18 cellular contexts compared by ENCODE assay signal in genomic region chr4:9980898-9981297, GRCh38. TPM values are rescaled to one million over a fixed set of nuclear protein-coding genes. Genes with fewer than 3 reads are reported as not detected.
A peak's percentile ranks its signal among the peaks of the same experiment; 100 is the strongest.
DNase-seq lines count a peak whose midpoint lies in the region; FAIRE-seq and TF ChIP-seq lines count a peak whose summit lies in the region.
"Had no signal": no experiment of that assay in that cellular context is flagged by ENCODE, and none has a peak within 500 bp of the region (broad histone marks: within the 10 kb centered on the region; RNA-seq: fewer than 3 reads in every experiment).

No MANE protein-coding gene starts in this region.

- H3K27ac ChIP-seq in H1 (ENCODE audit: low read depth, low read length) = no peak overlapping the region
- H3K27ac ChIP-seq: BLaER1 treated with 17β-estradiol and CSF1 and Interleukin-3, amounts not matched to agents 10 nM and 100 nM had no signal

- H3K27me3 ChIP-seq in H1 (replicated peaks in 1 of 4; ENCODE audit: control insufficient read depth in 3 of 4, extremely low read depth in 1 of 4, insufficient read depth in 3 of 4, low read length in 3 of 4) = peaks cover 3 to 10% (median 7%) of the 10 kb centered on the region in 4 experiments; a peak in 5 of 7 replicates
- H3K27me3 ChIP-seq: BLaER1 treated with 17β-estradiol and CSF1 and Interleukin-3, amounts not matched to agents 10 nM and 100 nM had no signal

- no peak overlapping the region for H4K8ac ChIP-seq in H1 (ENCODE audit: extremely low read depth, insufficient read depth, low read length)

- no peak for TF ChIP-seq RAD21 in H1 (IDR thresholded peaks at IDR 0.05 in 1 of 2, conservative IDR thresholded peaks at IDR 0.05 in 1 of 2; ENCODE audit: low read depth in 2 of 2, low read length in 2 of 2)

- CTCF ChIA-PET in H1 (lab: Charles Lee; ENCODE audit: partially characterized antibody) = interaction anchor here (1.4 to 3.1 kb wide), 3 partner anchors 10 to 34 kb away, joined by 3 to 20 read pairs (median 5); no protein-coding TSS in a partner anchor

- H4K91ac ChIP-seq in H1 (replicated peaks; ENCODE audit: insufficient read length, low read length) = no peak overlapping the region

- peaks cover 2 to 4% of the 10 kb centered on the region in 2 experiments for H4K20me1 ChIP-seq in H1 (replicated peaks in 1 of 2; ENCODE audit: control insufficient read depth in 1 of 2, insufficient read depth in 2 of 2, low read length in 2 of 2)

- H3K79me1 ChIP-seq in H1 (ENCODE audit: low read depth, low read length) = no peaks in the 10 kb centered on the region

- no peak overlapping the region for H3K23ac ChIP-seq in H1 (ENCODE audit: insufficient read length)

- TF ChIP-seq CTCF in H1 (IDR thresholded peaks at IDR 0.05; ENCODE audit: control extremely low read depth in 1 of 3, insufficient read depth in 1 of 3, low read depth in 1 of 3, low read length in 3 of 3) = no peak

- WGBS in H1 (ENCODE audit: extremely low coverage in 1 of 2, insufficient coverage in 1 of 2, insufficient read length in 1 of 2, insufficient replicate concordance in 2 of 2, low coverage in 1 of 2, low lambda C conversion rate in 2 of 2, missing lambda C conversion rate in 1 of 2), 2 experiments = 99% methylated on average over 5 of the region's 5 CpGs; no CpG with 5 or more reads in 1 of the 2 experiments

- H4K5ac ChIP-seq in H1 (ENCODE audit: insufficient read length, low read depth, low read length) = no peak overlapping the region

- no peaks in the 10 kb centered on the region for H3K79me2 ChIP-seq in H1 (ENCODE audit: control insufficient read depth in 1 of 2, insufficient read depth in 2 of 2, low read length in 2 of 2)

- H2BK20ac ChIP-seq in H1 (ENCODE audit: low read length) = no peak overlapping the region

- DNase-seq in GM12891 (ENCODE audit: insufficient read length, low spot score) = no peak
- DNase-seq in HTR-8/SVneo (ENCODE audit: insufficient read length, low spot score) = no peak
- DNase-seq in H1 (ENCODE audit: low read depth in 1 of 2, low spot score in 2 of 2) = no peak
- DNase-seq in COLO668 (lab: John Stamatoyannopoulos, UW; ENCODE audit: unreplicated experiment) = no peak
- DNase-seq in NCI-H226 = no peak
- no peak for DNase-seq in activated CD8-positive, alpha-beta memory T cell treated with anti-CD3 and anti-CD28 coated beads for 24 hours
- DNase-seq: Caco-2; CD4-positive, CD25-positive, alpha-beta regulatory T cell; CD8-positive, alpha-beta memory T cell; HCEC 1CT; HFFc6; Kasumi-1; KG1 had no signal

- no peak overlapping the region for H2AFZ ChIP-seq in H1 (ENCODE audit: low read length)

- H2BK15ac ChIP-seq in H1 (ENCODE audit: low read length) = no peak overlapping the region

- POLR2A ChIA-PET in H1 (lab: Charles Lee; ENCODE audit: partially characterized antibody) = no interaction called here

- H3K18ac ChIP-seq in H1 (ENCODE audit: extremely low read depth, low read length) = no peak overlapping the region

- H3K4me1 ChIP-seq in H1 (replicated peaks in 1 of 4; ENCODE audit: control insufficient read depth in 3 of 4, insufficient read depth in 4 of 4, low read length in 3 of 4) = peaks cover 3 to 13% (median 10%) of the 10 kb centered on the region in 4 experiments
- H3K4me1 ChIP-seq: BLaER1 treated with 17β-estradiol and CSF1 and Interleukin-3, amounts not matched to agents 10 nM and 100 nM; Caco-2 had no signal

- H3K4me3 ChIP-seq in H1 (ENCODE audit: extremely low read depth in 1 of 4, insufficient read depth in 2 of 4, low read depth in 3 of 4, low read length in 4 of 4) = no peak overlapping the region
- H3K4me3 ChIP-seq: BLaER1 treated with 17β-estradiol and CSF1 and Interleukin-3, amounts not matched to agents 10 nM and 100 nM had no signal

- H3K14ac ChIP-seq in H1 (ENCODE audit: insufficient read length) = no peak overlapping the region

- TF ChIP-seq POLR2A in GM12891 (IDR thresholded peaks at IDR 0.05; ENCODE audit: low read depth, low read length) (no peak), H1 (IDR thresholded peaks at IDR 0.05; ENCODE audit: control extremely low read depth in 1 of 2, low read depth in 2 of 2, low read length in 2 of 2) (no peak)

- H3K9me3 ChIP-seq in H1 (ENCODE audit: insufficient read depth in 2 of 2, low read depth in 1 of 2, low read length in 1 of 2) = no peaks in the 10 kb centered on the region; a peak in 1 of 4 replicates
- H3K9me3 ChIP-seq: Caco-2 had no signal

- H3K4me2 ChIP-seq in H1 (ENCODE audit: insufficient read depth in 1 of 2, low read depth in 2 of 2, low read length in 2 of 2) = no peak overlapping the region; a peak in 1 of 4 replicates
- H3K4me2 ChIP-seq: BLaER1 treated with 17β-estradiol and CSF1 and Interleukin-3, amounts not matched to agents 10 nM and 100 nM had no signal

- no peak overlapping the region for H3K4ac ChIP-seq in H1 (replicated peaks; ENCODE audit: insufficient read length, low read depth, low read length)

- no peak for TF ChIP-seq EP300 in H1 (IDR thresholded peaks at IDR 0.05; ENCODE audit: borderline replicate concordance in 1 of 2, low read depth in 2 of 2, low read length in 2 of 2)

- no peak overlapping the region for H2BK120ac ChIP-seq in H1 (replicated peaks; ENCODE audit: low read depth, low read length)

- peak overlapping the region; percentile 91 for H3K56ac ChIP-seq in H1 (replicated peaks; ENCODE audit: insufficient read length, low read depth, low read length)

- peaks cover 5% of the 10 kb centered on the region; the same call in 1 of the 2 replicates for H3K23me2 ChIP-seq in H1 (ENCODE audit: low read depth, low read length)

- FAIRE-seq in GM12891 (lab: Jason Lieb, UNC) (peak; percentile 63), HTR-8/SVneo (lab: Jason Lieb, UNC) (peak; percentile 80), H1 (lab: Jason Lieb, UNC) (no peak)
- FAIRE-seq: D721Med, G401.6 had no signal

- H2AK5ac ChIP-seq in H1 (ENCODE audit: low read depth, low read length) = peak overlapping the region; percentile 86; the same call in 1 of the 2 replicates

- peak overlapping the region; percentile 73; the same call in 1 of the 2 replicates for H2BK5ac ChIP-seq in H1 (ENCODE audit: low read depth, low read length)

- H2BK12ac ChIP-seq in H1 (ENCODE audit: low read depth, low read length) = peak overlapping the region; percentile 78; the same call in 1 of the 2 replicates

- H3K36me3 ChIP-seq in H1 (ENCODE audit: control insufficient read depth in 2 of 4, insufficient read depth in 4 of 4, low read length in 3 of 4) = no peaks in the 10 kb centered on the region

- no peak overlapping the region for H3K9ac ChIP-seq in H1 (replicated peaks in 1 of 4; ENCODE audit: extremely low read depth in 1 of 4, low read depth in 3 of 4, low read length in 3 of 4)
- H3K9ac ChIP-seq: BLaER1 treated with 17β-estradiol and CSF1 and Interleukin-3, amounts not matched to agents 10 nM and 100 nM had no signal

TF ChIP-seq in GM12891, 5 proteins besides CTCF, POLR2A, EP300 and RAD21:
- no peak for TF ChIP-seq SPI1 (IDR thresholded peaks at IDR 0.05; ENCODE audit: low read depth, low read length)
- no peak for TF ChIP-seq PAX5 (IDR thresholded peaks at IDR 0.05; ENCODE audit: insufficient read depth, low read length, severe bottlenecking)
- TF ChIP-seq POU2F2 (IDR thresholded peaks at IDR 0.05; ENCODE audit: low read depth, low read length) = no peak
- TF ChIP-seq TAF1 (IDR thresholded peaks at IDR 0.05; ENCODE audit: low read depth, low read length) = no peak
- no peak for TF ChIP-seq POLR2AphosphoS5 (IDR thresholded peaks at IDR 0.05; ENCODE audit: low read depth, low read length)

TF ChIP-seq in H1, 55 proteins besides CTCF, POLR2A, EP300 and RAD21:
- TF ChIP-seq BCL11A (IDR thresholded peaks at IDR 0.05; ENCODE audit: low read depth in 2 of 2, low read length in 2 of 2) (no peak), TAF1 (IDR thresholded peaks at IDR 0.05; ENCODE audit: low read depth, low read length) (no peak), EGR1 (IDR thresholded peaks at IDR 0.05; ENCODE audit: borderline replicate concordance, low read depth, low read length) (no peak)

RNA-seq across cellular contexts. Expression of gene SLC2A9, which starts 40.4 kb away (rescaled TPM):
- polyA plus RNA-seq in GM12891 (2012; ENCODE audit: low read depth, missing spikeins) = 0.56 TPM
- total RNA-seq in H1 (2021; fragmentation: NEBNext Ultra II Directional; extraction: Animal tissue kit (Norgen Biotek cat#: 25700)) = 0.20 and 0.44 TPM in 2 replicates
- 0.26 and 0.63 TPM in 2 replicates for polyA plus RNA-seq in H1 (2011; rRNA removed)
- 0.16 TPM for polyA plus RNA-seq in H1 (2011; cell fraction: cytosol; rRNA removed)
- 0.50 TPM for polyA plus RNA-seq in H1 (2011; cell fraction: nucleus; rRNA removed)
- polyA plus RNA-seq in H1 (2012, experiment 1 of 2) = 0.21 to 0.79 TPM (median 0.29 TPM) in 4 replicates
- not detected for polyA plus RNA-seq in H1 (2012, experiment 2 of 2)
- 0.43 TPM for polyA plus RNA-seq in H1 (2013, experiment 1 of 2)
- polyA plus RNA-seq in H1 (2013, experiment 2 of 2) = 0.33 TPM
- 0.32 and 0.38 TPM in 2 replicates for polyA minus RNA-seq in H1 (2011; rRNA and poly(A)+ RNA removed)
- polyA minus RNA-seq in H1 (2011; cell fraction: cytosol; rRNA and poly(A)+ RNA removed) = not detected
- polyA minus RNA-seq in H1 (2011; cell fraction: nucleus; rRNA and poly(A)+ RNA removed) = 3.7 TPM
- total RNA-seq: A172, H4 had no signal
